ENCODE assay signal across 33 cellular contexts in the genomic region with DNA sequence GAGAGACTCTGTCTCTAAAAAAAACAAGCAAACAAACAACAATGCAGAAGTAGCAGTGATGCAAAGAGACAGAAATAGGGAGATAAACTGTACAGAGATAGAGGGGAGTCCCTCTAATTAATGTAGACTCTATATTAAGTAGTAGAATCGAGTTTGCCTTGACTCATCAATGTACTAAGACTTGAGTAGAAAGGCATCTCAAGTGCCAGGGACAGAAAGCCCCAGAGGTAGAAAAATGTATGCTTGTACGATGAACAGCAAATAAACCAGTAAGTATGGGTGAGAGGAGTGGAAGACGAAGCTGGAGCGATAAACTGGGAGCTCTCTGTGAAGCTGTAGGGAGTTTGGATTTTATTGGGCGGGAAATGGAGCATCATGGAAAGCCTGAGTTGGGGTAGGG.
"Had no signal": no experiment of that assay in that cellular context is flagged by ENCODE, and none has a peak within 500 bp of the region (broad histone marks: within the 10 kb centered on the region; RNA-seq: fewer than 3 reads in every experiment).

No MANE protein-coding gene starts in this region.

- DNase-seq: Karpas-422, Kasumi-1, MG63, MM.1S, MV-4-11, NCI-H1048, NCI-H1092, NCI-H1092 treated with DMSO at 0.1 percent for 48 hours, NCI-H1105, NCI-H1105 treated with DMSO at 0.1 percent for 48 hours, NCI-H1417, NCI-H1417 treated with DMSO at 0.1 percent for 48 hours, NCI-H1436, NCI-H1436 treated with DMSO at 0.1 percent for 48 hours, NCI-H146, NCI-H1694, NCI-H1694 treated with DMSO at 0.1 percent for 48 hours, NCI-H187, NCI-H187 treated with DMSO at 0.1 percent for 48 hours, NCI-H1930, NCI-H2029, NCI-H2029 treated with DMSO at 0.1 percent for 48 hours, NCI-H2081, NCI-H2081 treated with DMSO at 0.1 percent for 48 hours, NCI-H2107, NCI-H2171, NCI-H2171 treated with DMSO at 0.1 percent for 48 hours, NCI-H2227 treated with DMSO at 0.1 percent for 48 hours, NCI-H345, NCI-H446, NCI-H446 treated with DMSO at 0.1 percent for 48 hours, NCI-H510A had no signal

- H3K36me3 ChIP-seq: MG63 had no signal

- H3K9ac ChIP-seq: KMS-11 had no signal

- H3K4me2 ChIP-seq: KMS-11 had no signal

- H3K27me3 ChIP-seq: MG63 had no signal

- H3K9me3 ChIP-seq: MG63 had no signal

- H3K27ac ChIP-seq: KMS-11 had no signal

- H3K4me3 ChIP-seq: MG63 had no signal
